ENCODE assay signal across 25 cellular contexts in the genomic region with DNA sequence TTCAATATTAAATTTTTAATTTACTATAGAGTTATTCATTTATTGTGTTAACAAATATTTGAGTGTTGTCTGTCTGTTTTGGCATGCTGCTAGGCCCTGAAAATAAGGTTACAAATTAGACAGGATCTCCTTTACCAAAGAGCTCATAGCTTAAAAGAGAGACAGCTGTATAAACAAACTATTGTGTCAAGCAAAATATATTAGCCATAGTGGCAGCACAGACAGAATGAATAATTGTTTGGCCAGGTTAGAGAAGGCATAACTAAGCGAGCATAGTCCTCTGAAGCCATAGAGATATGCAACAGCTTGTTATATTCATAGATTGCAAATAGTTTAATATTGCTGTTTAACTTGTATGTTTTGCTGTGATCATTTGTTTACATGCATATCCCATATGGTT.
A peak's percentile ranks its signal among the peaks of the same experiment; 100 is the strongest.
DNase-seq lines count a peak whose midpoint lies in the region; ATAC-seq, FAIRE-seq and TF ChIP-seq lines count a peak whose summit lies in the region.
"Had no signal": no experiment of that assay in that cellular context is flagged by ENCODE, and none has a peak within 500 bp of the region (broad histone marks: within the 10 kb centered on the region; RNA-seq: fewer than 3 reads in every experiment).

No MANE protein-coding gene starts in this region.

- H3K4me2 ChIP-seq in astrocyte (ENCODE audit: low read length) = no peak overlapping the region

- H3K9me3 Mint-ChIP-seq in astrocyte (ENCODE audit: unreplicated experiment) = no peaks in the 10 kb centered on the region
- H3K9me3 Mint-ChIP-seq: activated CD4-positive, alpha-beta T cell treated with anti-CD3 and anti-CD28 coated beads, Interleukin-2, amount 10 ng/mL, durations not matched to agents 7 days and 5 days; central memory CD8-positive, alpha-beta T cell; H9; naive B cell had no signal

- no peak overlapping the region for H2AFZ ChIP-seq in astrocyte (ENCODE audit: low read depth, low read length)

- H3K4me3 ChIP-seq in astrocyte (ENCODE audit: insufficient read depth, low read depth, low read length) = no peak overlapping the region
- H3K4me3 ChIP-seq: lung, upper lobe of right lung had no signal

- H3K9me3 ChIP-seq in astrocyte (ENCODE audit: insufficient read depth, low read depth, low read length) = no peaks in the 10 kb centered on the region
- H3K9me3 ChIP-seq: upper lobe of right lung had no signal

- TF ChIP-seq CTCF in astrocyte (IDR thresholded peaks at IDR 0.05; ENCODE audit: insufficient read depth, low read depth, low read length) = no peak

- H3K27ac Mint-ChIP-seq in astrocyte (ENCODE audit: unreplicated experiment) = no peak overlapping the region
- H3K27ac Mint-ChIP-seq: activated CD4-positive, alpha-beta T cell treated with anti-CD3 and anti-CD28 coated beads, Interleukin-2, amount 10 ng/mL, durations not matched to agents 7 days and 5 days; H9; naive B cell had no signal

- H3K27me3 ChIP-seq in astrocyte (ENCODE audit: insufficient read depth, low read length) = no peaks in the 10 kb centered on the region
- H3K27me3 ChIP-seq: upper lobe of right lung had no signal

- no peaks in the 10 kb centered on the region for H3K27me3 Mint-ChIP-seq in astrocyte (ENCODE audit: low read depth, unreplicated experiment)
- H3K27me3 Mint-ChIP-seq: activated CD4-positive, alpha-beta T cell treated with anti-CD3 and anti-CD28 coated beads, Interleukin-2, amount 10 ng/mL, durations not matched to agents 7 days and 5 days; central memory CD8-positive, alpha-beta T cell; naive B cell had no signal

- no peak overlapping the region for H3K9ac ChIP-seq in astrocyte (ENCODE audit: low read length)

- peaks cover 14% of the 10 kb centered on the region for H3K4me1 Mint-ChIP-seq in astrocyte (ENCODE audit: low read depth, unreplicated experiment)
- H3K4me1 Mint-ChIP-seq: activated CD4-positive, alpha-beta T cell treated with anti-CD3 and anti-CD28 coated beads, Interleukin-2, amount 10 ng/mL, durations not matched to agents 7 days and 5 days; central memory CD8-positive, alpha-beta T cell; H9; naive B cell had no signal

- H3K36me3 Mint-ChIP-seq in astrocyte (ENCODE audit: low read depth, unreplicated experiment) = peaks cover 16% of the 10 kb centered on the region

- FAIRE-seq in astrocyte (lab: Jason Lieb, UNC) = no peak
- FAIRE-seq: A204.1, GM19239 had no signal

- H3K36me3 ChIP-seq in astrocyte (ENCODE audit: insufficient read depth, low read length) = peaks cover 27% of the 10 kb centered on the region

- H3K79me2 ChIP-seq in astrocyte (ENCODE audit: insufficient read depth, low read length) = peaks cover 15% of the 10 kb centered on the region

- no peak overlapping the region for H3K4me3 Mint-ChIP-seq in astrocyte (ENCODE audit: unreplicated experiment)
- H3K4me3 Mint-ChIP-seq: activated CD4-positive, alpha-beta T cell treated with anti-CD3 and anti-CD28 coated beads, Interleukin-2, amount 10 ng/mL, durations not matched to agents 7 days and 5 days; central memory CD8-positive, alpha-beta T cell; H9; naive B cell had no signal

- H3K27ac ChIP-seq in astrocyte (ENCODE audit: low read depth, low read length) = no peak overlapping the region
- H3K27ac ChIP-seq: upper lobe of right lung had no signal

- peaks cover 20% of the 10 kb centered on the region for H4K20me1 ChIP-seq in astrocyte (ENCODE audit: insufficient read depth, low read length)

- ATAC-seq in GM21619 (IDR thresholded peaks at IDR 0.05; ENCODE audit: unreplicated experiment) (no peak), HG03159 (IDR thresholded peaks at IDR 0.05; ENCODE audit: unreplicated experiment) (no peak)
- ATAC-seq: Right ventricle myocardium inferior, upper lobe of right lung had no signal

- DNase-seq in NCI-H748 (lab: John Stamatoyannopoulos, UW; ENCODE audit: unreplicated experiment) (peak; percentile 44), NCI-H748 treated with DMSO at 0.1 percent for 48 hours (lab: John Stamatoyannopoulos, UW) (no peak), astrocyte (ENCODE audit: low read depth) (peak; percentile 48), iris pigment epithelial cell (ENCODE audit: low read depth) (peak; percentile 63), EL (no peak), NCI-H524 treated with DMSO at 0.1 percent for 48 hours (lab: John Stamatoyannopoulos, UW) (no peak)
- DNase-seq: activated CD4-positive, alpha-beta T cell treated with anti-CD3 and anti-CD28 coated beads, Interleukin-2, amount 10 ng/mL, durations not matched to agents 7 days and 5 days; activated CD8-positive, alpha-beta memory T cell treated with anti-CD3 and anti-CD28 coated beads, Interleukin-2, amount 50 U/mL, for 4 hours; activated effector memory CD4-positive, alpha-beta T cell treated with anti-CD3 and anti-CD28 coated beads, Interleukin-2, amount 50 U/mL, for 16 hours; effector memory CD4-positive, alpha-beta T cell; GDM1; H9; naive B cell; NCI-H1436; NCI-H446; posterior cingulate gyrus; stimulated activated CD4-positive, alpha-beta T cell treated with anti-CD3 and anti-CD28 coated beads, Interleukin-2, amount 100 ng/mL, for 48 hours; upper lobe of right lung had no signal

- peaks cover 19% of the 10 kb centered on the region for H3K4me1 ChIP-seq in astrocyte (ENCODE audit: insufficient read depth, low read length)
- H3K4me1 ChIP-seq: upper lobe of right lung had no signal

Comparison
In these comparisons a context has a peak if more than half of its experiments do, and no peak if none do; other contexts are left out.
1. DNase-seq: peak in NCI-H748 (single experiment), astrocyte (single experiment) and iris pigment epithelial cell (single experiment); none in NCI-H748 treated with DMSO at 0.1 percent for 48 hours (single experiment), EL (single experiment) and NCI-H524 treated with DMSO at 0.1 percent for 48 hours (single experiment).